In the genomic region with DNA sequence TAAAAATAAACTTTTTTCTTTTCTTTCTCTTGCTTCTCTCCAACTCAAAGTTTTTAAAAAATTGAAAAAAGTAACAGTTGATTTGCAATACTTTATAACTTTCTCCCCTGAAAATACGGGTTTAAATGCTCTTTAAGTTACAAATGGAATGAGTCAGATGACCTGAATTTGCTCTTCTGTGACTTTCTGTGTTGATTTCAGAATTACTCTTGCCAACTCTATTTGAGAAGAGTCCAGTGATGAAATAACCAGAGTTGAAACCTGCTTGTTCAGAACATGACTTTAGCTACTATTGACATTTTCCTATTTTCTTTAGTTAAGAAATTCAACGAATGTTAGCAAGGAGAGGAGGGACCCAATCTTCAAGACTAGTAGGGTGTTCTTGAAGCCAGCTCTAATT, we compare ENCODE assay signal across 14 cellular contexts.
DNase-seq lines count a peak whose midpoint lies in the region; ATAC-seq, FAIRE-seq and TF ChIP-seq lines count a peak whose summit lies in the region.
"Had no signal": no experiment of that assay in that cellular context is flagged by ENCODE, and none has a peak within 500 bp of the region (broad histone marks: within the 10 kb centered on the region; RNA-seq: fewer than 3 reads in every experiment).

No MANE protein-coding gene starts in this region.

- TF ChIP-seq CTCF in mammary epithelial cell (conservative IDR thresholded peaks at IDR 0.05 in 1 of 2, IDR thresholded peaks at IDR 0.05 in 1 of 2; ENCODE audit: extremely low read depth in 1 of 2, insufficient read depth in 1 of 2, low read depth in 1 of 2, low read length in 2 of 2) (no peak), HepG2 (CRISPR knock-in tag; IDR thresholded peaks at IDR 0.05) (no peak), mucosa of descending colon (IDR thresholded peaks at IDR 0.05) (no peak)

- FAIRE-seq in HepG2 (lab: Jason Lieb, UNC), result no peak

- DNase-seq in GM04504 (ENCODE audit: low read depth), result peak; percentile 10
- DNase-seq in HS-5 (ENCODE audit: low read depth), result peak; percentile 34
- peak; percentile 59 for DNase-seq in mammary epithelial cell
- DNase-seq in glomerular visceral epithelial cell (ENCODE audit: extremely low spot score), result peak; percentile 22
- DNase-seq in DMS 273 treated with DMSO at 0.1 percent for 48 hours (lab: John Stamatoyannopoulos, UW), result no peak
- DNase-seq in HepG2 (ENCODE audit: low spot score), result no peak
- no peak for DNase-seq in mucosa of descending colon
- DNase-seq: activated T-cell treated with anti-CD3 and anti-CD28 coated beads, Interleukin-2, amount 50 U/mL, for 4 hours; Caco-2; effector CD8-positive, alpha-beta T cell; MM.1S; posterior cingulate gyrus had no signal

- 51% methylated on average over 2 of the region's 2 CpGs for WGBS in mammary epithelial cell (ENCODE audit: low coverage, missing lambda C conversion rate)
- 0% methylated on average over 2 of the region's 2 CpGs for WGBS in HepG2 (ENCODE audit: low lambda C conversion rate)

- TF ChIP-seq EP300 in HepG2 (IDR thresholded peaks at IDR 0.05; ENCODE audit: low read depth in 2 of 2, low read length in 2 of 2), result no peak
- TF ChIP-seq EP300 in HepG2 (CRISPR knock-in tag; IDR thresholded peaks at IDR 0.05; ENCODE audit: borderline replicate concordance), result no peak

- H2AFZ ChIP-seq in mammary epithelial cell (ENCODE audit: low read depth, low read length) (no peak overlapping the region), HepG2 (ENCODE audit: low read length) (no peak overlapping the region)

- intact Hi-C loops in mammary epithelial cell (cut with micrococcal nuclease) (no loop called here), HepG2 (cut with micrococcal nuclease; ENCODE audit: unreplicated experiment) (no loop called here), mucosa of descending colon (cut with DNase I, micrococcal nuclease) (no loop called here)

- no peak overlapping the region for H3K4me3 ChIP-seq in mammary epithelial cell (replicated peaks in 1 of 3; ENCODE audit: insufficient read depth in 1 of 3, low read depth in 2 of 3, low read length in 3 of 3)
- H3K4me3 ChIP-seq in HepG2 (replicated peaks in 1 of 3; ENCODE audit: insufficient read depth in 1 of 3, low read depth in 2 of 3, low read length in 3 of 3), result no peak overlapping the region
- H3K4me3 ChIP-seq in mucosa of descending colon, result no peak overlapping the region
- H3K4me3 ChIP-seq: suprapubic skin had no signal

- no peaks in the 10 kb centered on the region for H3K36me3 ChIP-seq in mammary epithelial cell (ENCODE audit: insufficient read depth, low read length)
- H3K36me3 ChIP-seq in HepG2 (replicated peaks in 1 of 2; ENCODE audit: control insufficient read depth in 1 of 2, insufficient read depth in 2 of 2, low read length in 2 of 2), result no peaks in the 10 kb centered on the region
- no peaks in the 10 kb centered on the region for H3K36me3 ChIP-seq in mucosa of descending colon (ENCODE audit: low read depth)
- H3K36me3 ChIP-seq: suprapubic skin had no signal

- H4K20me1 ChIP-seq in mammary epithelial cell (ENCODE audit: insufficient read depth, low read length) (no peaks in the 10 kb centered on the region), HepG2 (ENCODE audit: insufficient read depth, low read length) (no peaks in the 10 kb centered on the region)

- H3K79me2 ChIP-seq in mammary epithelial cell (ENCODE audit: insufficient read depth, low read length), result no peaks in the 10 kb centered on the region
- no peaks in the 10 kb centered on the region for H3K79me2 ChIP-seq in HepG2 (ENCODE audit: insufficient read depth, low read length)

- BruUV-seq in mammary epithelial cell (replicated peaks; lab: Mats Ljungman, UMichigan), result no TSS peak
- no TSS peak for BruUV-seq in HepG2 (replicated peaks; lab: Mats Ljungman, UMichigan)

- no peak overlapping the region for H3K9ac ChIP-seq in mammary epithelial cell (ENCODE audit: insufficient read depth, low read length)
- H3K9ac ChIP-seq in HepG2 (ENCODE audit: insufficient read depth, low read depth, low read length), result no peak overlapping the region

- TF ChIP-seq POLR2A in HepG2 (IDR thresholded peaks at IDR 0.05; ENCODE audit: insufficient read depth in 1 of 2, low read depth in 2 of 2, low read length in 2 of 2), result no peak

- dilution Hi-C loops in mammary epithelial cell (cut with HindIII; ENCODE audit: low sequenced_read_pairs), result no loop called here

- no peaks in the 10 kb centered on the region for H3K9me3 ChIP-seq in mammary epithelial cell (replicated peaks; ENCODE audit: insufficient read depth, low read length)
- no peaks in the 10 kb centered on the region; the same call in 1 of the 2 replicates for H3K9me3 ChIP-seq in HepG2 (ENCODE audit: low read length)
- no peaks in the 10 kb centered on the region for H3K9me3 ChIP-seq in mucosa of descending colon
- H3K9me3 ChIP-seq: Caco-2, suprapubic skin had no signal

- H3K4me1 ChIP-seq in mammary epithelial cell (ENCODE audit: insufficient read depth, low read length), result no peaks in the 10 kb centered on the region
- H3K4me1 ChIP-seq in HepG2 (ENCODE audit: insufficient read depth, low read length), result no peaks in the 10 kb centered on the region
- no peaks in the 10 kb centered on the region for H3K4me1 ChIP-seq in mucosa of descending colon (ENCODE audit: low read depth)
- H3K4me1 ChIP-seq: Caco-2, suprapubic skin had no signal

- CTCF ChIA-PET in mammary epithelial cell (lab: Charles Lee; ENCODE audit: low non-redundant PET) (no interaction called here), HepG2 (lab: Yijun Ruan, JAX; ENCODE audit: low intra/inter-chr PET ratio, low total read pairs) (no interaction called here)

- H3K27me3 ChIP-seq in mammary epithelial cell (ENCODE audit: insufficient read depth, low read length) (no peaks in the 10 kb centered on the region), HepG2 (ENCODE audit: control insufficient read depth in 1 of 2, insufficient read depth in 2 of 2, low read length in 2 of 2) (no peaks in the 10 kb centered on the region)
- H3K27me3 ChIP-seq: suprapubic skin had no signal

- H3K4me2 ChIP-seq in mammary epithelial cell (ENCODE audit: insufficient read depth, low read depth, low read length) (no peak overlapping the region), HepG2 (ENCODE audit: low read depth, low read length) (no peak overlapping the region)

- no peak for TF ChIP-seq RAD21 in HepG2 (CRISPR knock-in tag; IDR thresholded peaks at IDR 0.05)

- ATAC-seq in GM19463 (IDR thresholded peaks at IDR 0.05; ENCODE audit: unreplicated experiment), result no peak
- no peak for ATAC-seq in HepG2
- no peak for ATAC-seq in mucosa of descending colon
- ATAC-seq: activated T-cell treated with anti-CD3 and anti-CD28 coated beads, Interleukin-2, amount 50 U/mL, for 4 hours had no signal

- POLR2A ChIA-PET in HepG2 (lab: Yijun Ruan, JAX), result no interaction called here

- in situ Hi-C loops in mammary epithelial cell (cut with MboI; ENCODE audit: low sequenced_read_pairs in 2 of 2) (no loop called here), HepG2 (cut with HindIII; ENCODE audit: extremely low pct_ligation_motif_present, low pct_unique_long_range_greater_than_20kb) (no loop called here)

- H3K27ac ChIP-seq in mammary epithelial cell (ENCODE audit: insufficient read depth, low read depth, low read length) (no peak overlapping the region), HepG2 (ENCODE audit: extremely low read length, insufficient read depth, low read length) (no peak overlapping the region)
- H3K27ac ChIP-seq: suprapubic skin had no signal

TF ChIP-seq in HepG2, 621 proteins besides CTCF, POLR2A, EP300 and RAD21 (continues in another document):
- TF ChIP-seq, protein P1, sequence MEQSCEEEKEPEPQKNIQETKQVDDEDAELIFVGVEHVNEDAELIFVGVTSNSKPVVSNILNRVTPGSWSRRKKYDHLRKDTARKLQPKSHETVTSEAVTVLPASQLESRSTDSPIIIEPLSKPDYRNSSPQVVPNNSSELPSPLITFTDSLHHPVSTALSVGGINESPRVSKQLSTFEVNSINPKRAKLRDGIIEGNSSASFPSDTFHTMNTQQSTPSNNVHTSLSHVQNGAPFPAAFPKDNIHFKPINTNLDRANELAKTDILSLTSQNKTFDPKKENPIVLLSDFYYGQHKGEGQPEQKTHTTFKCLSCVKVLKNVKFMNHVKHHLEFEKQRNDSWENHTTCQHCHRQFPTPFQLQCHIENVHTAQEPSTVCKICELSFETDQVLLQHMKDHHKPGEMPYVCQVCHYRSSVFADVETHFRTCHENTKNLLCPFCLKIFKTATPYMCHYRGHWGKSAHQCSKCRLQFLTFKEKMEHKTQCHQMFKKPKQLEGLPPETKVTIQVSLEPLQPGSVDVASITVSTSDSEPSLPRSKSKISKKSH (CRISPR knock-in tag; IDR thresholded peaks at IDR 0.05; ENCODE audit: borderline replicate concordance), result no peak
- TF ChIP-seq SMARCE1 (IDR thresholded peaks at IDR 0.05; ENCODE audit: borderline replicate concordance) (no peak), DMAP1 (CRISPR knock-in tag; IDR thresholded peaks at IDR 0.05) (no peak), RNF2 (conservative IDR thresholded peaks at IDR 0.05; ENCODE audit: low read depth) (no peak), SAFB2 (CRISPR knock-in tag; IDR thresholded peaks at IDR 0.05; ENCODE audit: borderline replicate concordance, low read depth) (no peak), ZNF790 (CRISPR knock-in tag; IDR thresholded peaks at IDR 0.05; ENCODE audit: borderline replicate concordance) (no peak), ZNF674 (CRISPR knock-in tag; IDR thresholded peaks at IDR 0.05; ENCODE audit: low read depth) (no peak), MAZ (IDR thresholded peaks at IDR 0.05; ENCODE audit: borderline replicate concordance, low read depth, low read length) (no peak), MAZ (CRISPR knock-in tag; IDR thresholded peaks at IDR 0.05; ENCODE audit: low read depth) (no peak), ZNF557 (CRISPR knock-in tag; IDR thresholded peaks at IDR 0.05) (no peak)

Comparison
In these comparisons a context has a peak if more than half of its experiments do, and no peak if none do; other contexts are left out.
1. DNase-seq: peak in GM04504 (single experiment), HS-5 (single experiment), mammary epithelial cell (single experiment) and glomerular visceral epithelial cell (single experiment); none in DMS 273 treated with DMSO at 0.1 percent for 48 hours (single experiment), HepG2 (single experiment) and mucosa of descending colon (0 of 3).